In genomic region chr17:81043319-81043724, GRCh38 we compare ENCODE assay signal across 1 cellular context.
TF ChIP-seq lines count a peak whose summit lies in the region.

No MANE protein-coding gene starts in this region.

TF ChIP-seq in HepG2, 621 proteins besides CTCF, POLR2A, EP300 and RAD21 (continued from another document and continues in another):
- TF ChIP-seq, protein P1, sequence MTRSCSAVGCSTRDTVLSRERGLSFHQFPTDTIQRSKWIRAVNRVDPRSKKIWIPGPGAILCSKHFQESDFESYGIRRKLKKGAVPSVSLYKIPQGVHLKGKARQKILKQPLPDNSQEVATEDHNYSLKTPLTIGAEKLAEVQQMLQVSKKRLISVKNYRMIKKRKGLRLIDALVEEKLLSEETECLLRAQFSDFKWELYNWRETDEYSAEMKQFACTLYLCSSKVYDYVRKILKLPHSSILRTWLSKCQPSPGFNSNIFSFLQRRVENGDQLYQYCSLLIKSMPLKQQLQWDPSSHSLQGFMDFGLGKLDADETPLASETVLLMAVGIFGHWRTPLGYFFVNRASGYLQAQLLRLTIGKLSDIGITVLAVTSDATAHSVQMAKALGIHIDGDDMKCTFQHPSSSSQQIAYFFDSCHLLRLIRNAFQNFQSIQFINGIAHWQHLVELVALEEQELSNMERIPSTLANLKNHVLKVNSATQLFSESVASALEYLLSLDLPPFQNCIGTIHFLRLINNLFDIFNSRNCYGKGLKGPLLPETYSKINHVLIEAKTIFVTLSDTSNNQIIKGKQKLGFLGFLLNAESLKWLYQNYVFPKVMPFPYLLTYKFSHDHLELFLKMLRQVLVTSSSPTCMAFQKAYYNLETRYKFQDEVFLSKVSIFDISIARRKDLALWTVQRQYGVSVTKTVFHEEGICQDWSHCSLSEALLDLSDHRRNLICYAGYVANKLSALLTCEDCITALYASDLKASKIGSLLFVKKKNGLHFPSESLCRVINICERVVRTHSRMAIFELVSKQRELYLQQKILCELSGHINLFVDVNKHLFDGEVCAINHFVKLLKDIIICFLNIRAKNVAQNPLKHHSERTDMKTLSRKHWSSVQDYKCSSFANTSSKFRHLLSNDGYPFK (CRISPR knock-in tag; IDR thresholded peaks at IDR 0.05; ENCODE audit: borderline replicate concordance), result peak; percentile 13; the same call in 1 of the 2 replicates
- TF ChIP-seq ZNF317 (CRISPR knock-in tag; IDR thresholded peaks at IDR 0.05) (peak; percentile 71; the same call in 1 of the 2 replicates), AGO1 (IDR thresholded peaks at IDR 0.05; ENCODE audit: low read depth, low read length, poor library complexity, severe bottlenecking) (no peak), SOX13 (IDR thresholded peaks at IDR 0.05) (no peak), SOX13 (CRISPR knock-in tag; conservative IDR thresholded peaks at IDR 0.05 in 1 of 2, IDR thresholded peaks at IDR 0.05 in 1 of 2) (no peak), TMF1 (CRISPR knock-in tag; IDR thresholded peaks at IDR 0.05; ENCODE audit: low read depth) (no peak), MEIS2 (CRISPR knock-in tag; IDR thresholded peaks at IDR 0.05) (0 out of 2 replicates have a peak, but pooled peaks have one; percentile 6), NCOA2 (CRISPR knock-in tag; IDR thresholded peaks at IDR 0.05) (no peak), MTF1 (CRISPR knock-in tag; IDR thresholded peaks at IDR 0.05) (no peak), ZBTB26 (CRISPR knock-in tag; IDR thresholded peaks at IDR 0.05; ENCODE audit: borderline replicate concordance) (0 out of 2 replicates have a peak, but pooled peaks have one; percentile 41), SNAI1 (CRISPR knock-in tag; IDR thresholded peaks at IDR 0.05; ENCODE audit: borderline replicate concordance) (peak; percentile 48; the same call in 1 of the 2 replicates), ZNF501 (CRISPR knock-in tag; IDR thresholded peaks at IDR 0.05) (peak; percentile 60; the same call in 1 of the 2 replicates), TOE1 (CRISPR knock-in tag; IDR thresholded peaks at IDR 0.05) (no peak), ZNF20 (CRISPR knock-in tag; IDR thresholded peaks at IDR 0.05) (0 out of 2 replicates have a peak, but pooled peaks have one; percentile 44), ZNF556 (CRISPR knock-in tag; IDR thresholded peaks at IDR 0.05; ENCODE audit: borderline replicate concordance) (0 out of 2 replicates have a peak, but pooled peaks have one; percentile 27), TCF12 (IDR thresholded peaks at IDR 0.05) (no peak), TCF12 (CRISPR knock-in tag; IDR thresholded peaks at IDR 0.05) (0 out of 2 replicates have a peak, but pooled peaks have one; percentile 47), HES4 (CRISPR knock-in tag; IDR thresholded peaks at IDR 0.05; ENCODE audit: borderline replicate concordance) (no peak), ZNF251 (CRISPR knock-in tag; IDR thresholded peaks at IDR 0.05) (no peak), ZNF333 (CRISPR knock-in tag; IDR thresholded peaks at IDR 0.05; ENCODE audit: borderline replicate concordance) (0 out of 2 replicates have a peak, but pooled peaks have one; percentile 68), ZFX (CRISPR knock-in tag; IDR thresholded peaks at IDR 0.05; ENCODE audit: low read depth) (peak; percentile 92), SNRNP70 (IDR thresholded peaks at IDR 0.05; ENCODE audit: low read depth, low read length) (no peak), SAFB2 (CRISPR knock-in tag; IDR thresholded peaks at IDR 0.05; ENCODE audit: borderline replicate concordance, low read depth) (0 out of 2 replicates have a peak, but pooled peaks have one; percentile 4), ZNF225 (CRISPR knock-in tag; IDR thresholded peaks at IDR 0.05) (no peak; the same call in 1 of the 2 replicates), ZNF318 (CRISPR knock-in tag; IDR thresholded peaks at IDR 0.05) (peak; percentile 83; the same call in 1 of the 2 replicates), ZNF761 (CRISPR knock-in tag; conservative IDR thresholded peaks at IDR 0.05) (peak; percentile 74; the same call in 1 of the 2 replicates), ZNF510 (CRISPR knock-in tag; IDR thresholded peaks at IDR 0.05; ENCODE audit: low read depth) (0 out of 2 replicates have a peak, but pooled peaks have one; percentile 25), ZNF644 (CRISPR knock-in tag; IDR thresholded peaks at IDR 0.05; ENCODE audit: low read depth) (no peak), REL (CRISPR knock-in tag; conservative IDR thresholded peaks at IDR 0.05) (no peak), HMGA1 (CRISPR knock-in tag; conservative IDR thresholded peaks at IDR 0.05) (no peak), KDM5B (CRISPR knock-in tag; IDR thresholded peaks at IDR 0.05; ENCODE audit: borderline replicate concordance) (peak; percentile 79; the same call in 1 of the 2 replicates), GATAD2A (CRISPR knock-in tag; IDR thresholded peaks at IDR 0.05) (no peak), ZNF253 (CRISPR knock-in tag; IDR thresholded peaks at IDR 0.05; ENCODE audit: borderline replicate concordance) (no peak; the same call in 1 of the 2 replicates), POGZ (CRISPR knock-in tag; IDR thresholded peaks at IDR 0.05) (0 out of 2 replicates have a peak, but pooled peaks have one; percentile 47), ZNF12 (CRISPR knock-in tag; IDR thresholded peaks at IDR 0.05) (no peak)
- TF ChIP-seq, protein P2, sequence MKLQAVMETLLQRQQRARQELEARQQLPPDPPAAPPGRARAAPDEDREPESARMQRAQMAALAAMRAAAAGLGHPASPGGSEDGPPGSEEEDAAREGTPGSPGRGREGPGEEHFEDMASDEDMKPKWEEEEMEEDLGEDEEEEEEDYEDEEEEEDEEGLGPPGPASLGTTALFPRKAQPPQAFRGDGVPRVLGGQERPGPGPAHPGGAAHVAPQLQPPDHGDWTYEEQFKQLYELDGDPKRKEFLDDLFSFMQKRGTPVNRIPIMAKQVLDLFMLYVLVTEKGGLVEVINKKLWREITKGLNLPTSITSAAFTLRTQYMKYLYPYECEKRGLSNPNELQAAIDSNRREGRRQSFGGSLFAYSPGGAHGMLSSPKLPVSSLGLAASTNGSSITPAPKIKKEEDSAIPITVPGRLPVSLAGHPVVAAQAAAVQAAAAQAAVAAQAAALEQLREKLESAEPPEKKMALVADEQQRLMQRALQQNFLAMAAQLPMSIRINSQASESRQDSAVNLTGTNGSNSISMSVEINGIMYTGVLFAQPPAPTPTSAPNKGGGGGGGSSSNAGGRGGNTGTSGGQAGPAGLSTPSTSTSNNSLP (IDR thresholded peaks at IDR 0.05; ENCODE audit: low read depth, low read length), result no peak
- TF ChIP-seq, protein P3, sequence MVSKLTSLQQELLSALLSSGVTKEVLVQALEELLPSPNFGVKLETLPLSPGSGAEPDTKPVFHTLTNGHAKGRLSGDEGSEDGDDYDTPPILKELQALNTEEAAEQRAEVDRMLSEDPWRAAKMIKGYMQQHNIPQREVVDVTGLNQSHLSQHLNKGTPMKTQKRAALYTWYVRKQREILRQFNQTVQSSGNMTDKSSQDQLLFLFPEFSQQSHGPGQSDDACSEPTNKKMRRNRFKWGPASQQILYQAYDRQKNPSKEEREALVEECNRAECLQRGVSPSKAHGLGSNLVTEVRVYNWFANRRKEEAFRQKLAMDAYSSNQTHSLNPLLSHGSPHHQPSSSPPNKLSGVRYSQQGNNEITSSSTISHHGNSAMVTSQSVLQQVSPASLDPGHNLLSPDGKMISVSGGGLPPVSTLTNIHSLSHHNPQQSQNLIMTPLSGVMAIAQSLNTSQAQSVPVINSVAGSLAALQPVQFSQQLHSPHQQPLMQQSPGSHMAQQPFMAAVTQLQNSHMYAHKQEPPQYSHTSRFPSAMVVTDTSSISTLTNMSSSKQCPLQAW (CRISPR knock-in tag; IDR thresholded peaks at IDR 0.05), result 0 out of 2 replicates have a peak, but pooled peaks have one; percentile 22
- TF ChIP-seq, protein P4, sequence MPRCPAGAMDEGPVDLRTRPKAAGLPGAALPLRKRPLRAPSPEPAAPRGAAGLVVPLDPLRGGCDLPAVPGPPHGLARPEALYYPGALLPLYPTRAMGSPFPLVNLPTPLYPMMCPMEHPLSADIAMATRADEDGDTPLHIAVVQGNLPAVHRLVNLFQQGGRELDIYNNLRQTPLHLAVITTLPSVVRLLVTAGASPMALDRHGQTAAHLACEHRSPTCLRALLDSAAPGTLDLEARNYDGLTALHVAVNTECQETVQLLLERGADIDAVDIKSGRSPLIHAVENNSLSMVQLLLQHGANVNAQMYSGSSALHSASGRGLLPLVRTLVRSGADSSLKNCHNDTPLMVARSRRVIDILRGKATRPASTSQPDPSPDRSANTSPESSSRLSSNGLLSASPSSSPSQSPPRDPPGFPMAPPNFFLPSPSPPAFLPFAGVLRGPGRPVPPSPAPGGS (CRISPR knock-in tag; IDR thresholded peaks at IDR 0.05), result peak; percentile 49; the same call in 1 of the 2 replicates
- TF ChIP-seq, protein P5, sequence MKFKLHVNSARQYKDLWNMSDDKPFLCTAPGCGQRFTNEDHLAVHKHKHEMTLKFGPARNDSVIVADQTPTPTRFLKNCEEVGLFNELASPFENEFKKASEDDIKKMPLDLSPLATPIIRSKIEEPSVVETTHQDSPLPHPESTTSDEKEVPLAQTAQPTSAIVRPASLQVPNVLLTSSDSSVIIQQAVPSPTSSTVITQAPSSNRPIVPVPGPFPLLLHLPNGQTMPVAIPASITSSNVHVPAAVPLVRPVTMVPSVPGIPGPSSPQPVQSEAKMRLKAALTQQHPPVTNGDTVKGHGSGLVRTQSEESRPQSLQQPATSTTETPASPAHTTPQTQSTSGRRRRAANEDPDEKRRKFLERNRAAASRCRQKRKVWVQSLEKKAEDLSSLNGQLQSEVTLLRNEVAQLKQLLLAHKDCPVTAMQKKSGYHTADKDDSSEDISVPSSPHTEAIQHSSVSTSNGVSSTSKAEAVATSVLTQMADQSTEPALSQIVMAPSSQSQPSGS (CRISPR knock-in tag; IDR thresholded peaks at IDR 0.05), result no peak
- TF ChIP-seq, protein P6, sequence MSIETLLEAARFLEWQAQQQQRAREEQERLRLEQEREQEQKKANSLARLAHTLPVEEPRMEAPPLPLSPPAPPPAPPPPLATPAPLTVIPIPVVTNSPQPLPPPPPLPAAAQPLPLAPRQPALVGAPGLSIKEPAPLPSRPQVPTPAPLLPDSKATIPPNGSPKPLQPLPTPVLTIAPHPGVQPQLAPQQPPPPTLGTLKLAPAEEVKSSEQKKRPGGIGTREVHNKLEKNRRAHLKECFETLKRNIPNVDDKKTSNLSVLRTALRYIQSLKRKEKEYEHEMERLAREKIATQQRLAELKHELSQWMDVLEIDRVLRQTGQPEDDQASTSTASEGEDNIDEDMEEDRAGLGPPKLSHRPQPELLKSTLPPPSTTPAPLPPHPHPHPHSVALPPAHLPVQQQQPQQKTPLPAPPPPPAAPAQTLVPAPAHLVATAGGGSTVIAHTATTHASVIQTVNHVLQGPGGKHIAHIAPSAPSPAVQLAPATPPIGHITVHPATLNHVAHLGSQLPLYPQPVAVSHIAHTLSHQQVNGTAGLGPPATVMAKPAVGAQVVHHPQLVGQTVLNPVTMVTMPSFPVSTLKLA (IDR thresholded peaks at IDR 0.05), result no peak
- TF ChIP-seq, protein P7, sequence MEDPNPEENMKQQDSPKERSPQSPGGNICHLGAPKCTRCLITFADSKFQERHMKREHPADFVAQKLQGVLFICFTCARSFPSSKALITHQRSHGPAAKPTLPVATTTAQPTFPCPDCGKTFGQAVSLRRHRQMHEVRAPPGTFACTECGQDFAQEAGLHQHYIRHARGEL (CRISPR knock-in tag; IDR thresholded peaks at IDR 0.05), result 0 out of 2 replicates have a peak, but pooled peaks have one; percentile 72
